ENCODE assay signal across 31 cellular contexts in the genomic region with DNA sequence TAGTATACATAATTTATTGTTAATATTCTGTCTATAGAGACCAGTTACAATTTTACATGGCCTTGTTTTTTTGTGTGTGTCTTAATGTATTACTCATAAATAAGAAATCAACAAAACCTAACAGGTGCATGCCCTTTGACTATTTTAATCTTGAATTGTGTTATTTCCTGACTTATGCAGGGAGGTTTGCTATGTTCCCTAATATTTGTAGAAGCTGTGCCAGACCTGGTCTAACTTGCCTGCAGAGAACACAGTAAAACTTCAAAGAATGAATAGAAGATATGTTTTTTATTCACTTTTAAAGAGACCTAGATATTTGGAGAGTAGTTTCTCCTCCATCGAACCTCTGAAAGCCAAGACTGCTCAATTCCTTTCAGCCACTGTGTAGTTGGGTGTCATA.
DNase-seq lines count a peak whose midpoint lies in the region; ATAC-seq and TF ChIP-seq lines count a peak whose summit lies in the region.
"Had no signal": no experiment of that assay in that cellular context is flagged by ENCODE, and none has a peak within 500 bp of the region (broad histone marks: within the 10 kb centered on the region; RNA-seq: fewer than 3 reads in every experiment).

No MANE protein-coding gene starts in this region.

- no peaks in the 10 kb centered on the region for H3F3A ChIP-seq in OCI-LY1 (ENCODE audit: insufficient read depth, low read length)

- DNase-seq in LNCaP clone FGC (ENCODE audit: low read depth), result peak; percentile 64
- DNase-seq in nucleus accumbens (lab: John Stamatoyannopoulos, UW), result no peak
- DNase-seq in middle frontal gyrus (ENCODE audit: extremely low spot score, low spot score), result no peak
- DNase-seq: 8988T; ACHN; AML-193; BE2C; C1 segment of cervical spinal cord; Caco-2; Calu3; CD4-positive, alpha-beta memory T cell; CD4-positive, alpha-beta T cell; CD4-positive, CD25-positive, alpha-beta regulatory T cell; CD8-positive, alpha-beta memory T cell; CD8-positive, alpha-beta T cell; COR-L47; DMS 273 treated with DMSO at 0.1 percent for 48 hours; DMS153; DMS53; DMS79; DMS79 treated with DMSO at 0.1 percent for 48 hours; DND-41; EL had no signal

- no peaks in the 10 kb centered on the region for H3K9me3 ChIP-seq in OCI-LY1 (ENCODE audit: low read length)
- H3K9me3 ChIP-seq: A549; BE2C; BLaER1; BLaER1 treated with 17β-estradiol and CSF1 and Interleukin-3, amounts not matched to agents 10 nM and 100 nM; Caco-2 had no signal

- H3K4me1 ChIP-seq in OCI-LY1 (ENCODE audit: insufficient read depth, low read length, severe bottlenecking), result peaks cover 10% of the 10 kb centered on the region
- H3K4me1 ChIP-seq: A549, BE2C, BLaER1, Caco-2 had no signal

- H2AFZ ChIP-seq in OCI-LY1 (ENCODE audit: low read length), result 0 out of 2 replicates have a peak overlapping the region, but pooled peaks have one; percentile 42

- H3K9ac ChIP-seq in OCI-LY1 (ENCODE audit: low read length), result no peak overlapping the region
- H3K9ac ChIP-seq: BLaER1; BLaER1 treated with 17β-estradiol and CSF1 and Interleukin-3, amounts not matched to agents 10 nM and 100 nM had no signal

- H3K27me3 ChIP-seq in OCI-LY1 (ENCODE audit: insufficient read depth, low read length), result no peaks in the 10 kb centered on the region
- H3K27me3 ChIP-seq: BE2C; BLaER1; BLaER1 treated with 17β-estradiol and CSF1 and Interleukin-3, amounts not matched to agents 10 nM and 100 nM had no signal

- no peak overlapping the region for H3K27ac ChIP-seq in OCI-LY1 (ENCODE audit: low read depth, low read length, poor library complexity, severe bottlenecking)
- H3K27ac ChIP-seq in VCaP, result peak overlapping the region; percentile 83
- H3K27ac ChIP-seq: 22Rv1; A549; BLaER1; BLaER1 treated with 17β-estradiol and CSF1 and Interleukin-3, amounts not matched to agents 10 nM and 100 nM; C4-2B had no signal

- H4K20me1 ChIP-seq in OCI-LY1 (ENCODE audit: insufficient read depth, low read length), result no peaks in the 10 kb centered on the region
- H4K20me1 ChIP-seq: BLaER1; BLaER1 treated with 17β-estradiol and CSF1 and Interleukin-3, amounts not matched to agents 10 nM and 100 nM had no signal

- no peaks in the 10 kb centered on the region for H3K36me3 ChIP-seq in OCI-LY1 (ENCODE audit: insufficient read depth, low read length)
- H3K36me3 ChIP-seq: BE2C; BLaER1; BLaER1 treated with 17β-estradiol and CSF1 and Interleukin-3, amounts not matched to agents 10 nM and 100 nM had no signal

- ATAC-seq in HG02610 (IDR thresholded peaks at IDR 0.05; ENCODE audit: unreplicated experiment), result no peak
- ATAC-seq: A549; CD8-positive, alpha-beta T cell had no signal

- no peaks in the 10 kb centered on the region for H3K9me2 ChIP-seq in OCI-LY1 (ENCODE audit: low read depth, low read length)

- TF ChIP-seq CTCF in LNCaP clone FGC (IDR thresholded peaks at IDR 0.05; ENCODE audit: control insufficient read depth, extremely low read depth, insufficient read depth) (no peak), OCI-LY1 (IDR thresholded peaks at IDR 0.05; ENCODE audit: low read length) (no peak), VCaP (conservative IDR thresholded peaks at IDR 0.05) (no peak)

- H3K4me3 ChIP-seq in LNCaP clone FGC (ENCODE audit: low read depth, low read length), result no peak overlapping the region
- H3K4me3 ChIP-seq in OCI-LY1 (ENCODE audit: low read depth, low read length, poor library complexity, severe bottlenecking), result no peak overlapping the region
- H3K4me3 ChIP-seq: A549; BLaER1; BLaER1 treated with 17β-estradiol and CSF1 and Interleukin-3, amounts not matched to agents 10 nM and 100 nM had no signal

- no peaks in the 10 kb centered on the region for H3K79me2 ChIP-seq in OCI-LY1 (ENCODE audit: insufficient read depth, low read length)

- no peak overlapping the region for H3K4me2 ChIP-seq in OCI-LY1 (ENCODE audit: low read length)
- H3K4me2 ChIP-seq: A549; BLaER1; BLaER1 treated with 17β-estradiol and CSF1 and Interleukin-3, amounts not matched to agents 10 nM and 100 nM had no signal
